In genomic region chr17:60139438-60140285, GRCh38 we compare ENCODE assay signal across 8 cellular contexts. TPM values are rescaled to one million over a fixed set of nuclear protein-coding genes. Genes with fewer than 3 reads are reported as not detected.
DNase-seq lines count a peak whose midpoint lies in the region; ATAC-seq and TF ChIP-seq lines count a peak whose summit lies in the region.

No MANE protein-coding gene starts in this region.

- H3K36me3 Mint-ChIP-seq in activated CD4-positive, alpha-beta memory T cell treated with anti-CD3 and anti-CD28 coated beads, Interleukin-2, amount 10 ng/mL, durations not matched to agents 7 days and 5 days (ENCODE audit: low read depth): peaks cover 6% of the 10 kb centered on the region
- H3K36me3 Mint-ChIP-seq in endodermal cell (ENCODE audit: low read depth): no peaks in the 10 kb centered on the region

- H3K4me3 Mint-ChIP-seq in activated CD4-positive, alpha-beta memory T cell treated with anti-CD3 and anti-CD28 coated beads, Interleukin-2, amount 10 ng/mL, durations not matched to agents 7 days and 5 days: no peak overlapping the region
- H3K4me3 Mint-ChIP-seq in endodermal cell: peak overlapping the region; percentile 29

- no peaks in the 10 kb centered on the region for H3K9me3 ChIP-seq in endodermal cell (ENCODE audit: control insufficient read depth, low read length)

- H3K4me1 Mint-ChIP-seq in activated CD4-positive, alpha-beta memory T cell treated with anti-CD3 and anti-CD28 coated beads, Interleukin-2, amount 10 ng/mL, durations not matched to agents 7 days and 5 days: peaks cover 53% of the 10 kb centered on the region
- peaks cover 21% of the 10 kb centered on the region for H3K4me1 Mint-ChIP-seq in endodermal cell

- peaks cover 74% of the 10 kb centered on the region for H3K27me3 Mint-ChIP-seq in activated CD4-positive, alpha-beta memory T cell treated with anti-CD3 and anti-CD28 coated beads, Interleukin-2, amount 10 ng/mL, durations not matched to agents 7 days and 5 days
- H3K27me3 Mint-ChIP-seq in endodermal cell (ENCODE audit: insufficient read depth): peaks cover 90% of the 10 kb centered on the region

- POLR2A ChIA-PET in activated CD4-positive, alpha-beta memory T cell treated with anti-CD3 and anti-CD28 coated beads, Interleukin-2, amount 10 ng/mL, durations not matched to agents 7 days and 5 days (lab: Charles Lee): interaction anchor here (1.3 kb wide), 1 partner anchor 11 kb away, joined by 3 read pairs; the partner anchor contains the start of gene CA4

- peak; percentile 76 for TF ChIP-seq CTCF in endodermal cell (conservative IDR thresholded peaks at IDR 0.05)

- 21 to 38% methylated on average over 20 to 66 of the region's 66 CpGs for WGBS in endodermal cell (ENCODE audit: insufficient coverage in 1 of 2, insufficient read length in 1 of 2), 2 experiments

- peaks cover 78% of the 10 kb centered on the region for H3K27me3 ChIP-seq in endodermal cell (ENCODE audit: control insufficient read depth, insufficient read depth, low read length, poor library complexity, severe bottlenecking)

- DNase-seq in SIG-M5 treated with dmso at 0.1 percent for 504 hours (lab: John Stamatoyannopoulos, UW; ENCODE audit: unreplicated experiment) (peak; percentile 74), SIG-M5 (lab: John Stamatoyannopoulos, UW) (no peak), endodermal cell (peak; percentile 97), midbrain (lab: John Stamatoyannopoulos, UW) (peak; percentile 47), NCI-H1092 treated with DMSO at 0.1 percent for 48 hours (lab: John Stamatoyannopoulos, UW) (no peak)
- peak; percentile 77 for DNase-seq in activated CD4-positive, alpha-beta memory T cell treated with anti-CD3 and anti-CD28 coated beads, Interleukin-2, amount 10 ng/mL, durations not matched to agents 7 days and 5 days
- DNase-seq in stimulated activated CD8-positive, alpha-beta memory T cell treated with anti-CD3 and anti-CD28 coated beads, Interleukin-4, amount 100 ng/mL, for 4 hours (ENCODE audit: low read depth in 2 of 2, low spot score in 1 of 2): peak; percentile 15 to 22

- ATAC-seq in HG03135 (IDR thresholded peaks at IDR 0.05; ENCODE audit: unreplicated experiment): no peak

- no peak overlapping the region for H3K27ac ChIP-seq in endodermal cell (ENCODE audit: low read depth, low read length)

- no peak overlapping the region for H3K9ac ChIP-seq in endodermal cell (ENCODE audit: extremely low read depth, low read length, poor library complexity, severe bottlenecking)

- no peaks in the 10 kb centered on the region for H3K36me3 ChIP-seq in endodermal cell (ENCODE audit: control insufficient read depth, insufficient read depth, low read length)

- CTCF ChIA-PET in activated CD4-positive, alpha-beta memory T cell treated with anti-CD3 and anti-CD28 coated beads, Interleukin-2, amount 10 ng/mL, durations not matched to agents 7 days and 5 days (lab: Charles Lee): interaction anchor here (0.6 to 1.8 kb wide), 5 partner anchors 12 to 281 kb away, joined by 3 to 8 read pairs (median 5); partner anchors contain the start of gene HEATR6

- peaks cover 9% of the 10 kb centered on the region for H3K4me1 ChIP-seq in endodermal cell (ENCODE audit: control insufficient read depth, insufficient read depth, low read length)

- H3K9me3 Mint-ChIP-seq in activated CD4-positive, alpha-beta memory T cell treated with anti-CD3 and anti-CD28 coated beads, Interleukin-2, amount 10 ng/mL, durations not matched to agents 7 days and 5 days: no peaks in the 10 kb centered on the region
- peaks cover 3% of the 10 kb centered on the region for H3K9me3 Mint-ChIP-seq in endodermal cell

- no peak overlapping the region for H3K27ac Mint-ChIP-seq in activated CD4-positive, alpha-beta memory T cell treated with anti-CD3 and anti-CD28 coated beads, Interleukin-2, amount 10 ng/mL, durations not matched to agents 7 days and 5 days
- H3K27ac Mint-ChIP-seq in endodermal cell: no peak overlapping the region

- H3K4me3 ChIP-seq in endodermal cell (ENCODE audit: low read length): no peak overlapping the region

RNA-seq across cellular contexts. Expression of gene CA4, which starts 10.1 kb away (rescaled TPM):
- total RNA-seq in activated CD4-positive, alpha-beta memory T cell treated with anti-CD3 and anti-CD28 coated beads, Interleukin-2, amount 10 ng/mL, durations not matched to agents 7 days and 5 days: not detected
- total RNA-seq in endodermal cell: 1 to 10 TPM; 1.5 to 3.0 TPM
- 1.5 TPM for polyA plus RNA-seq in endodermal cell (2013, experiment 1 of 2)
- 0.66 TPM for polyA plus RNA-seq in endodermal cell (2013, experiment 2 of 2)

Comparison
In these comparisons a context has a peak if more than half of its experiments do, and no peak if none do; other contexts are left out.
1. DNase-seq: peak in SIG-M5 treated with dmso at 0.1 percent for 504 hours (single experiment), activated CD4-positive, alpha-beta memory T cell treated with anti-CD3 and anti-CD28 coated beads, Interleukin-2, amount 10 ng/mL, durations not matched to agents 7 days and 5 days (single experiment), endodermal cell (single experiment), midbrain (single experiment) and stimulated activated CD8-positive, alpha-beta memory T cell treated with anti-CD3 and anti-CD28 coated beads, Interleukin-4, amount 100 ng/mL, for 4 hours (2 of 2); none in SIG-M5 (single experiment) and NCI-H1092 treated with DMSO at 0.1 percent for 48 hours (single experiment).